8 cellular contexts compared by ENCODE assay signal in the genomic region with DNA sequence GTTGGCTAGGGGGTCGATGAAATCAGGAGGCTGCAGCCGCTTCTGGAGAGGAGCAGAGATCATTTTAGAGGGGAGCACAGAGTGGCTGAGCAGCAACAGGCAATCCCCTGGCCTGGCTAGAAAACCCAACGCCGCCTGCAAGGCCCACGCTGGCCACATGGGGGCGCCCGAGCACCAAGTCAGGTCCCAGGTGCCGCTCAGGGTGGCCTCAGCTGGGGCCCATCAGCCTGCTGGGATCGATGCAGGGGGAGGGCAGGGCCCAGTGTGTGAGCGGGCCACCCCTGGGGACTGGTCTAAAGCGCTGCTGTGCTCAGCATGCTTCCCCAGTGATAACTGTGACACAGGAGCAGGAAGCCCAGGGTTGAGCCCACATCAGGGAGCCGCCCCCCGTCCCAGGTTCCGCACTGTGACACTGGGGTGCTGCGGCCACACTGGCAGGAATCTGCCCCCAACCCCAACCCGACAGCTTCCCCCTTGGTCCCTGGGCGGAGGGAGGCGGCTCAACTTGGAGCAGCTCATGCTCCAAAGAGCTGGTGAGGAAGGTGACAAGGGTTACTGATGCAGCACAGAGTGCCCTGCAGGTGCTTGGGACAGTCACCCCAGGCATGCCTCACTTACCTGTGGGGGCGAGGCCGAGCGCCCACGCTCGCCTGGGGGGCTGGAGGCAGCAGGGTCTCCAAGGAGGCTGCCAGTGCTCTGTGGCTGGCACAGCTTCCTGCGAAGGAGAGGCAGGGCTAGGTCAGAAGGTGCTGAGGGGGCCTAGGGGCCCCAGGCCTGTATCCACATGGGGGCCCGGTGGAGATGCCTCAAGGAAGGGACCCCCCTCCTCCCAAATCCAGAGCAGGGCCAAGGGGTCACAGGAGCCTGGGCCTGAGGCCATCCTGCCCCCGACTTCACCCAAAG. TPM values are rescaled to one million over a fixed set of nuclear protein-coding genes. Genes with fewer than 3 reads are reported as not detected.
DNase-seq lines count a peak whose midpoint lies in the region; ATAC-seq lines count a peak whose summit lies in the region.

No MANE protein-coding gene starts in this region.

- H3K27me3 Mint-ChIP-seq in activated CD8-positive, alpha-beta T cell treated with anti-CD3 and anti-CD28 coated beads, Interleukin-2, amount 10 ng/mL, durations not matched to agents 7 days and 5 days (ENCODE audit: low read depth), result no peaks in the 10 kb centered on the region

- peaks cover 16% of the 10 kb centered on the region for H3K36me3 Mint-ChIP-seq in activated CD8-positive, alpha-beta T cell treated with anti-CD3 and anti-CD28 coated beads, Interleukin-2, amount 10 ng/mL, durations not matched to agents 7 days and 5 days (ENCODE audit: low read depth)

- no peak overlapping the region for H3K4me3 Mint-ChIP-seq in activated CD8-positive, alpha-beta T cell treated with anti-CD3 and anti-CD28 coated beads, Interleukin-2, amount 10 ng/mL, durations not matched to agents 7 days and 5 days

- CTCF ChIA-PET in activated CD8-positive, alpha-beta T cell treated with anti-CD3 and anti-CD28 coated beads, Interleukin-2, amount 10 ng/mL, durations not matched to agents 7 days and 5 days (lab: Charles Lee), result interaction anchor here (0.7 to 2.6 kb wide), 23 partner anchors 10 to 405 kb away, joined by 3 to 17 read pairs (median 3); a partner anchor contains a TSS

- POLR2A ChIA-PET in activated CD8-positive, alpha-beta T cell treated with anti-CD3 and anti-CD28 coated beads, Interleukin-2, amount 10 ng/mL, durations not matched to agents 7 days and 5 days (lab: Charles Lee), result no interaction called here

- H3K9me3 Mint-ChIP-seq in activated CD8-positive, alpha-beta T cell treated with anti-CD3 and anti-CD28 coated beads, Interleukin-2, amount 10 ng/mL, durations not matched to agents 7 days and 5 days (ENCODE audit: insufficient read depth), result no peaks in the 10 kb centered on the region

- ATAC-seq in HG02678 (IDR thresholded peaks at IDR 0.05; ENCODE audit: unreplicated experiment) (peak; percentile 50), HG03045 (IDR thresholded peaks at IDR 0.05; ENCODE audit: unreplicated experiment) (no peak)
- peak; percentile 87 for ATAC-seq in activated CD8-positive, alpha-beta T cell treated with anti-CD3 and anti-CD28 coated beads, Interleukin-2, amount 10 ng/mL, durations not matched to agents 7 days and 5 days

- DNase-seq in COLO668 (lab: John Stamatoyannopoulos, UW; ENCODE audit: unreplicated experiment) (peak; percentile 81), NCI-H460 (ENCODE audit: extremely low read depth, low read depth) (peak; percentile 58), middle frontal gyrus (ENCODE audit: extremely low spot score, low spot score) (peak; percentile 49)
- DNase-seq in activated CD8-positive, alpha-beta T cell treated with anti-CD3 and anti-CD28 coated beads, Interleukin-2, amount 10 ng/mL, durations not matched to agents 7 days and 5 days, result peak; percentile 92
- peak; percentile 83 for DNase-seq in effector CD8-positive, alpha-beta T cell (lab: John Stamatoyannopoulos, UW)
- peak; percentile 82 for DNase-seq in stimulated activated CD8-positive, alpha-beta memory T cell treated with anti-CD3 and anti-CD28 coated beads, Interleukin-4, amount 100 ng/mL, for 24 hours (ENCODE audit: low read depth)

- H3K4me1 Mint-ChIP-seq in activated CD8-positive, alpha-beta T cell treated with anti-CD3 and anti-CD28 coated beads, Interleukin-2, amount 10 ng/mL, durations not matched to agents 7 days and 5 days (ENCODE audit: low read depth), result peaks cover 2% of the 10 kb centered on the region

- H3K27ac Mint-ChIP-seq in activated CD8-positive, alpha-beta T cell treated with anti-CD3 and anti-CD28 coated beads, Interleukin-2, amount 10 ng/mL, durations not matched to agents 7 days and 5 days, result no peak overlapping the region

RNA-seq across cellular contexts. Expression of a gene that starts 13.3 kb away (rescaled TPM):
- 1.2 and 1.4 TPM in 2 replicates for total RNA-seq in NCI-H460 (2014; rRNA removed; shearing (Covaris generic))
- 6.4 and 15.5 TPM in 2 replicates for polyA plus RNA-seq in NCI-H460 (2014; cell fraction: nucleus; rRNA removed)
- total RNA-seq in activated CD8-positive, alpha-beta T cell treated with anti-CD3 and anti-CD28 coated beads, Interleukin-2, amount 10 ng/mL, durations not matched to agents 7 days and 5 days, result 10 to 100 TPM; 26.7 to 33.5 TPM

RNA-seq across cellular contexts. Expression of a gene that starts 32.0 kb away (rescaled TPM):
- 31.0 and 46.3 TPM in 2 replicates for total RNA-seq in NCI-H460 (2014; rRNA removed; shearing (Covaris generic))
- polyA plus RNA-seq in NCI-H460 (2014; cell fraction: nucleus; rRNA removed), result 178 and 230 TPM in 2 replicates
- 100 to 1,000 TPM; 198 to 204 TPM for total RNA-seq in activated CD8-positive, alpha-beta T cell treated with anti-CD3 and anti-CD28 coated beads, Interleukin-2, amount 10 ng/mL, durations not matched to agents 7 days and 5 days

RNA-seq across cellular contexts. Expression of a gene that starts 53.8 kb away (rescaled TPM):
- not detected in 2 replicates for total RNA-seq in NCI-H460 (2014; rRNA removed; shearing (Covaris generic))
- not detected in 2 replicates for polyA plus RNA-seq in NCI-H460 (2014; cell fraction: nucleus; rRNA removed)
- under 1 TPM; 0.53 to 0.68 TPM for total RNA-seq in activated CD8-positive, alpha-beta T cell treated with anti-CD3 and anti-CD28 coated beads, Interleukin-2, amount 10 ng/mL, durations not matched to agents 7 days and 5 days

Comparison
In these comparisons a context has a peak if more than half of its experiments do, and no peak if none do; other contexts are left out.
1. RNA of a gene that starts 13.3 kb away (total RNA-seq): 26.7 to 33.5 TPM in activated CD8-positive, alpha-beta T cell treated with anti-CD3 and anti-CD28 coated beads, Interleukin-2, amount 10 ng/mL, durations not matched to agents 7 days and 5 days; 1.2 to 1.4 TPM in NCI-H460; every median in the first group is over 10 times any median in the second.
2. Peak in every context shown above with its lines, with median percentiles within 50 percentile points of each other: DNase-seq.